ENCODE assay signal across 27 cellular contexts in the genomic region with DNA sequence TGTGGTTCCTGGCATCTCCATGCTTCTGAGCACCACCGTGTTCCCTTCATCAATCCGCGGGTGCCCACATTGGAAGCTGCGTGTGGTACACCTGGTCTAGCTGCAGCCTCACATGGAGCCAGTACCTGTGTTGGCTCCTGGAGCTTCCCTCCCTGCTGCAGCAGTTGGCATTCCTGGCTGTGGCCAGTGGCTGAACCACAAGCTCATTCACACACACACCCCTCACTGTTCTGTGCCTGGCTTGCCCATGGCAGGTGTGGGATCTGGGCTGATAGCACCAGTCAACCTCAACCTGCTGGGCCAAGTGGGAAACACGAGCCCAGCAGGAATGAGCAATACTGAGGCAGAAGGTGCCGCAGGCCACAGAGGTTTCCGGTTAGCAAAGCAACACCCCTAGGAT.
"Had no signal": no experiment of that assay in that cellular context is flagged by ENCODE, and none has a peak within 500 bp of the region (broad histone marks: within the 10 kb centered on the region; RNA-seq: fewer than 3 reads in every experiment).

No MANE protein-coding gene starts in this region.

- DNase-seq: activated CD4-positive, alpha-beta T cell treated with anti-CD3 and anti-CD28 coated beads for 48 hours; activated CD4-positive, alpha-beta T cell treated with anti-CD3 and anti-CD28 coated beads, Interleukin-2, amount 50 U/mL, for 4 hours; activated CD4-positive, CD25-positive, alpha-beta regulatory T cell treated with anti-CD3 and anti-CD28 coated beads, Interleukin-2, amount 50 U/mL, for 72 hours; activated CD8-positive, alpha-beta T cell treated with anti-CD3 and anti-CD28 coated beads, Interleukin-2, amount 10 ng/mL, durations not matched to agents 7 days and 5 days; activated effector memory CD4-positive, alpha-beta T cell treated with Interleukin-2 at 50 U/mL for 16 hours; activated naive CD4-positive, alpha-beta T cell; activated naive CD8-positive, alpha-beta T cell treated with anti-CD3 and anti-CD28 coated beads, Interleukin-2, amount 50 U/mL, for 24 hours; activated T-cell treated with anti-CD3 and anti-CD28 coated beads, Interleukin-2, amount 50 U/mL, for 24 hours; amniotic stem cell; MM.1S; NCI-H1105; NCI-H1436; NCI-H1694 treated with DMSO at 0.1 percent for 48 hours; NCI-H2029 treated with DMSO at 0.1 percent for 48 hours; NCI-H226; NCI-H526; NCI-H774; RPMI8226; T-helper 1 cell had no signal

- H3K4me1 Mint-ChIP-seq: activated naive CD8-positive, alpha-beta T cell treated with anti-CD3 and anti-CD28 coated beads, Interleukin-2, amount 50 U/mL, for 24 hours; central memory CD8-positive, alpha-beta T cell had no signal

- H3K27me3 Mint-ChIP-seq: activated naive CD8-positive, alpha-beta T cell treated with anti-CD3 and anti-CD28 coated beads, Interleukin-2, amount 50 U/mL, for 24 hours; activated T-cell treated with anti-CD3 and anti-CD28 coated beads, Interleukin-2, amount 50 U/mL, for 24 hours; central memory CD8-positive, alpha-beta T cell had no signal

- ATAC-seq: activated CD8-positive, alpha-beta T cell treated with anti-CD3 and anti-CD28 coated beads, Interleukin-2, amount 10 ng/mL, durations not matched to agents 7 days and 5 days; activated naive CD4-positive, alpha-beta T cell treated with anti-CD3 and anti-CD28 coated beads, Interleukin-2, amount 50 U/mL, for 72 hours; activated naive CD8-positive, alpha-beta T cell treated with anti-CD3 and anti-CD28 coated beads, Interleukin-2, amount 50 U/mL, for 24 hours; body of pancreas; Panc1; Right ventricle myocardium inferior had no signal

- H3K4me3 Mint-ChIP-seq: activated CD8-positive, alpha-beta T cell treated with anti-CD3 and anti-CD28 coated beads, Interleukin-2, amount 10 ng/mL, durations not matched to agents 7 days and 5 days; activated naive CD8-positive, alpha-beta T cell treated with anti-CD3 and anti-CD28 coated beads, Interleukin-2, amount 50 U/mL, for 24 hours; activated T-cell treated with anti-CD3 and anti-CD28 coated beads, Interleukin-2, amount 50 U/mL, for 24 hours; activated T-helper 1 cell treated with anti-CD3 and anti-CD28 coated beads, Interleukin-12 subunit alpha, Interleukin-12 subunit beta, Interleukin-2, Interleukin-4 antibody, amounts not matched to agents 30 ng/mL and 10 ng/mL and 1 ng/mL, durations not matched to agents 14 hours and 24 hours and 36 hours; central memory CD8-positive, alpha-beta T cell had no signal

- H3K9me3 Mint-ChIP-seq: activated T-cell treated with anti-CD3 and anti-CD28 coated beads, Interleukin-2, amount 50 U/mL, for 24 hours; central memory CD8-positive, alpha-beta T cell had no signal

- H3K36me3 Mint-ChIP-seq: activated naive CD4-positive, alpha-beta T cell treated with anti-CD3 and anti-CD28 coated beads, Interleukin-2, amount 50 U/mL, for 72 hours had no signal

- H3K4me3 ChIP-seq: ascending aorta, body of pancreas, SK-N-MC had no signal

- H3K27ac Mint-ChIP-seq: activated CD8-positive, alpha-beta T cell treated with anti-CD3 and anti-CD28 coated beads, Interleukin-2, amount 10 ng/mL, durations not matched to agents 7 days and 5 days; activated naive CD4-positive, alpha-beta T cell treated with anti-CD3 and anti-CD28 coated beads, Interleukin-2, amount 50 U/mL, for 72 hours; activated naive CD8-positive, alpha-beta T cell treated with anti-CD3 and anti-CD28 coated beads, Interleukin-2, amount 50 U/mL, for 24 hours; activated T-cell treated with anti-CD3 and anti-CD28 coated beads, Interleukin-2, amount 50 U/mL, for 24 hours; activated T-helper 1 cell treated with anti-CD3 and anti-CD28 coated beads, Interleukin-12 subunit alpha, Interleukin-12 subunit beta, Interleukin-2, Interleukin-4 antibody, amounts not matched to agents 30 ng/mL and 10 ng/mL and 1 ng/mL, durations not matched to agents 14 hours and 24 hours and 36 hours had no signal

- H3K27ac ChIP-seq: ascending aorta, body of pancreas, SK-N-MC had no signal

- H3K27me3 ChIP-seq: ascending aorta, body of pancreas had no signal

- H3K9me3 ChIP-seq: ascending aorta, body of pancreas had no signal

- H3K4me1 ChIP-seq: ascending aorta, body of pancreas had no signal

- H3K36me3 ChIP-seq: ascending aorta had no signal
